ENCODE assay signal across 8 cellular contexts in the genomic region with DNA sequence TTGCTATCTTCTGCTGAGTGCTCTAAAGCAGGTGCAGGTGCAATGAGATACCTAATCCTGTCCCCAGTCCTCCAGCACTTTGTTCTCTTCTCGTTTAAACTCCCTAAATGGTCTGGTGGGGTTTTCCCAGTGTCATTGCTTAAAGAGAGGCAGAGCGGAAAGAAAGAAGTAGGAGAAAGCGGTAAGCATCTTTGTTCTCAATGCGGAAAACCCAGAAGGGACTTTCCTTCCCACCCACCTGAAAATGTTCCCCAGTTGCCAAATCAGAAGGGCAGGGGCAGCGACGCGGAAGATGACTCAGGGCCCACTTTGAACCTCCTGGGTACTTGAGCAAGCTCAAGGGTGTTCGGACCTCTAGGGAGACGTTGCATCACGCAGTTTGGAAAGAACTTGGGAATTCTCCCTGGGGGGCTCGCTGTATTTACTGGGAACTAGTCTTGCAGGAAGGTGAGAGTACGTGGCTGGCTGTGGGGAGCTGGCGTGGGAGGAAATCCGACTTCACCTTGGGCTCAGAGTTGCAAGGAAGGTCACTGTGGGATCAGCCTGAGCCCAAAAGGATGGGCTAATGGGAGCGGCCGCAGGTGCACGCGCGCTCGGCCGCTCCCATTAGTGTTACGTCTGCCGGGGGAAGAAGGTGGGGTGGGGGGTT. TPM values are rescaled to one million over a fixed set of nuclear protein-coding genes. Genes with fewer than 3 reads are reported as not detected.
A peak's percentile ranks its signal among the peaks of the same experiment; 100 is the strongest.
DNase-seq lines count a peak whose midpoint lies in the region; ATAC-seq and TF ChIP-seq lines count a peak whose summit lies in the region.

No MANE protein-coding gene starts in this region.

- intact Hi-C loops in dendritic cell treated with granulocyte-macrophage colony-stimulating factor and Interleukin-4, amounts not matched to agents 40 ng/mL and 50 ng/mL, for 4 days (cut with micrococcal nuclease), result no loop called here

- H3K27me3 ChIP-seq in neutrophil (peaks cover 87% of the 10 kb centered on the region), Karpas-422 (ENCODE audit: low read length) (no peaks in the 10 kb centered on the region)

- no peaks in the 10 kb centered on the region for H3K36me3 Mint-ChIP-seq in dendritic cell treated with granulocyte-macrophage colony-stimulating factor and Interleukin-4, amounts not matched to agents 40 ng/mL and 50 ng/mL, for 4 days (ENCODE audit: low read depth)

- no peaks in the 10 kb centered on the region for H3K9me3 Mint-ChIP-seq in dendritic cell treated with granulocyte-macrophage colony-stimulating factor and Interleukin-4, amounts not matched to agents 40 ng/mL and 50 ng/mL, for 4 days

- H3K4me3 ChIP-seq in neutrophil (ENCODE audit: low read depth in 1 of 2, low read length in 1 of 2) (peak overlapping the region; percentile 53 to 63), Karpas-422 (ENCODE audit: low read length) (no peak overlapping the region)

- H3K27ac ChIP-seq in neutrophil (no peak overlapping the region), Karpas-422 (ENCODE audit: low read length) (no peak overlapping the region)

- peaks cover 39% of the 10 kb centered on the region for H3K4me1 Mint-ChIP-seq in dendritic cell treated with granulocyte-macrophage colony-stimulating factor and Interleukin-4, amounts not matched to agents 40 ng/mL and 50 ng/mL, for 4 days (ENCODE audit: low read depth)

- TF ChIP-seq CTCF in neutrophil (IDR thresholded peaks at IDR 0.05), result no peak

- H3K4me3 Mint-ChIP-seq in dendritic cell treated with granulocyte-macrophage colony-stimulating factor and Interleukin-4, amounts not matched to agents 40 ng/mL and 50 ng/mL, for 4 days, result peak overlapping the region; percentile 82

- no peaks in the 10 kb centered on the region for H3K79me2 ChIP-seq in Karpas-422 (ENCODE audit: low read length)

- H3K36me3 ChIP-seq in neutrophil, result no peaks in the 10 kb centered on the region
- no peaks in the 10 kb centered on the region for H3K36me3 ChIP-seq in Karpas-422 (ENCODE audit: insufficient read depth, low read length)

- DNase-seq in T-helper 22 cell (ENCODE audit: low read depth) (peak; percentile 16), hepatic stellate cell (ENCODE audit: low spot score) (no peak), middle frontal gyrus (ENCODE audit: extremely low spot score, low spot score) (no peak), Karpas-422 (no peak)

- H3K9me3 ChIP-seq in neutrophil (no peaks in the 10 kb centered on the region), Karpas-422 (ENCODE audit: low read length) (no peaks in the 10 kb centered on the region)

- no peak overlapping the region for H3K4me2 ChIP-seq in Karpas-422 (ENCODE audit: low read depth, low read length, poor library complexity, severe bottlenecking)

- H3K4me1 ChIP-seq in neutrophil (ENCODE audit: control insufficient read depth in 1 of 2, insufficient read depth in 1 of 2, low read depth in 1 of 2, low read length in 1 of 2), result peaks cover 10 to 26% of the 10 kb centered on the region in 2 experiments
- H3K4me1 ChIP-seq in Karpas-422 (ENCODE audit: low read length), result peaks cover 8% of the 10 kb centered on the region

- H3K27ac Mint-ChIP-seq in dendritic cell treated with granulocyte-macrophage colony-stimulating factor and Interleukin-4, amounts not matched to agents 40 ng/mL and 50 ng/mL, for 4 days, result peak overlapping the region; percentile 72

- no peak overlapping the region for H2AFZ ChIP-seq in Karpas-422 (ENCODE audit: low read length)

- no peak overlapping the region for H3K9ac ChIP-seq in Karpas-422 (ENCODE audit: low read length)

- ATAC-seq in GM18909 (IDR thresholded peaks at IDR 0.05; ENCODE audit: poor library complexity, unreplicated experiment) (peak; percentile 25), HG02884 (IDR thresholded peaks at IDR 0.05; ENCODE audit: unreplicated experiment) (peak; percentile 35)

- no peaks in the 10 kb centered on the region for H3K9me2 ChIP-seq in Karpas-422 (replicated peaks; ENCODE audit: insufficient read depth, low read length)

- H4K20me1 ChIP-seq in Karpas-422 (ENCODE audit: insufficient read depth, low read depth, low read length), result no peaks in the 10 kb centered on the region

- peaks cover 52% of the 10 kb centered on the region for H3K27me3 Mint-ChIP-seq in dendritic cell treated with granulocyte-macrophage colony-stimulating factor and Interleukin-4, amounts not matched to agents 40 ng/mL and 50 ng/mL, for 4 days

RNA-seq across cellular contexts. Expression of a gene that starts 0.6 kb away (rescaled TPM):
- not detected in 2 replicates for total RNA-seq in Karpas-422 (2014; rRNA removed; shearing (Covaris generic); ENCODE audit: low replicate concordance)
